12 cellular contexts compared by ENCODE assay signal in the genomic region with DNA sequence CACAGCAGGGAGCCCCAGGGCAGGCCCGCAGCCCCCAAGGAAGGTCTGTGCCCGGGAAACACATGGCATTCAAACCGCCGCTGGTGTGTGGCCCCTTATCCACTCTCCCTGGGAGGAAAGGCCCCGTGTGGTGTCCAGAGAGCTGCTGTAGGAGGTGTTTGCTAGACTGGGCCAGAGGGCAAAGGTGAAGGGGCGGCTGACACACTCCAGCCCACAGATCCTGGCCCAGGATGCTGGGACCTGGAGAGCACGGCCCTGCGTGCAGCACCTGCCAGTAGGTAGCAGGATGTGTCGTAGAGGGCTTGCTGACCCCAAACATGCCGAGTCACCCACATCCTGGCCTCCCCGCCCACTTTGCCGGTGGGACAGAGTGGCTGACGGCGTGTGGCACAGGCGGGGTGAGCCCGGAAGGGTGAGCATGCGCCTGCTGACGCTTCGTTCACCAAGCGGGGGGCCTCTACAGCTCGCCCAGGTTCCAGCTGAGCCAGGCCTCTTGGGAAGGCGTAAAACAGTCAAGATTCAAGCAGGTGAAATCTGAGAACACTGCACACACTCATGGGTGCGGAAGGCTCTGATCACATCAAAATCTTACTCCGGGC. TPM values are rescaled to one million over a fixed set of nuclear protein-coding genes. Genes with fewer than 3 reads are reported as not detected.
DNase-seq lines count a peak whose midpoint lies in the region; ATAC-seq and TF ChIP-seq lines count a peak whose summit lies in the region.
"Had no signal": no experiment of that assay in that cellular context is flagged by ENCODE, and none has a peak within 500 bp of the region (broad histone marks: within the 10 kb centered on the region; RNA-seq: fewer than 3 reads in every experiment).

No MANE protein-coding gene starts in this region.

- no peaks in the 10 kb centered on the region for H3K9me3 Mint-ChIP-seq in H9
- H3K9me3 Mint-ChIP-seq: T-helper 2 cell treated with Interferon-gamma antibody and Interleukin-4, amounts not matched to agents 5 μg/mL and 100 μg/mL, for 36 hours had no signal

- peak overlapping the region; percentile 31; the same call in 1 of the 2 replicates for H3K14ac ChIP-seq in H9 (ENCODE audit: insufficient read depth, low read length)

- H3K36me3 ChIP-seq in adipocyte (ENCODE audit: control insufficient read depth, insufficient read depth, low read length, severe bottlenecking): peaks cover 8% of the 10 kb centered on the region
- no peaks in the 10 kb centered on the region for H3K36me3 ChIP-seq in iPS-20b (ENCODE audit: insufficient read depth, low read depth, low read length)
- peaks cover 0 to 4% (median 0%) of the 10 kb centered on the region in 3 donors for H3K36me3 ChIP-seq in skeletal muscle tissue (ENCODE audit: control insufficient read depth in 3 of 3, insufficient read depth in 3 of 3, low read length in 3 of 3)
- H3K36me3 ChIP-seq in mesendoderm (ENCODE audit: control insufficient read depth, insufficient read depth, low read length): no peaks in the 10 kb centered on the region

- H3K4me3 ChIP-seq in adipocyte (ENCODE audit: low read length) (peak overlapping the region; percentile 19), iPS-20b (ENCODE audit: low read length) (no peak overlapping the region), skeletal muscle tissue (ENCODE audit: low read length in 3 of 3) (no peak overlapping the region), mesendoderm (ENCODE audit: low read length) (no peak overlapping the region)

- H3K4me1 Mint-ChIP-seq in H9: peaks cover 52 to 63% of the 10 kb centered on the region in 2 experiments

- no CpG with 5 or more reads among the region's 24 CpGs for WGBS in H9 (ENCODE audit: extremely low coverage, insufficient read length, low lambda C conversion rate)
- no CpG with 5 or more reads among the region's 24 CpGs for WGBS in mesendoderm (ENCODE audit: extremely low coverage, insufficient coverage, low lambda C conversion rate)

- H3K23ac ChIP-seq in H9 (ENCODE audit: insufficient read length, low read depth, low read length) (no peak overlapping the region), mesendoderm (ENCODE audit: low read length) (no peak overlapping the region)

- H4K20me1 ChIP-seq in H9 (ENCODE audit: control insufficient read depth, insufficient read depth, insufficient read length): no peaks in the 10 kb centered on the region

- H3K4me3 Mint-ChIP-seq in H9: no peak overlapping the region
- H3K4me3 Mint-ChIP-seq: T-helper 2 cell treated with Interferon-gamma antibody and Interleukin-4, amounts not matched to agents 5 μg/mL and 100 μg/mL, for 36 hours had no signal

- H2BK15ac ChIP-seq in H9 (ENCODE audit: low read depth, low read length) (no peak overlapping the region), mesendoderm (replicated peaks; ENCODE audit: low read depth) (no peak overlapping the region)

- ATAC-seq in HG02852 (IDR thresholded peaks at IDR 0.05; ENCODE audit: unreplicated experiment): no peak

- H3K27me3 Mint-ChIP-seq in H9 (ENCODE audit: low read depth): peaks cover 2% of the 10 kb centered on the region; the same call in 1 of the 2 replicates

- DNase-seq in H9: no peak
- DNase-seq in adipocyte (ENCODE audit: low read depth): no peak
- DNase-seq in mesendoderm: no peak
- no peak for DNase-seq in germinal center (ENCODE audit: low spot score)
- DNase-seq in hepatic stellate cell (ENCODE audit: low spot score): no peak
- DNase-seq: activated effector memory CD4-positive, alpha-beta T cell treated with Interleukin-2 at 50 U/mL for 16 hours; Calu3; NCI-H510A had no signal

- no peaks in the 10 kb centered on the region for H3K79me2 ChIP-seq in H9 (ENCODE audit: insufficient read depth, low read length)
- no peaks in the 10 kb centered on the region for H3K79me2 ChIP-seq in mesendoderm (ENCODE audit: control insufficient read depth, insufficient read depth, low read length)

- H3K4me2 ChIP-seq in H9 (ENCODE audit: insufficient read depth, insufficient read length, low read length): no peak overlapping the region
- no peak overlapping the region for H3K4me2 ChIP-seq in mesendoderm (ENCODE audit: low read length)

- H3K9ac ChIP-seq in H9 (ENCODE audit: extremely low read depth, insufficient read length, low read length) (no peak overlapping the region), adipocyte (ENCODE audit: low read length) (peak overlapping the region; percentile 73), iPS-20b (ENCODE audit: low read depth, low read length) (0 out of 2 replicates have a peak overlapping the region, but pooled peaks have one; percentile 20), skeletal muscle tissue (ENCODE audit: low read depth in 1 of 3, low read length in 3 of 3) (peak overlapping the region in 2 of 3 donors; percentile 20 to 45), mesendoderm (ENCODE audit: low read length) (no peak overlapping the region)

- no peak overlapping the region for H2BK20ac ChIP-seq in H9 (ENCODE audit: low read depth, low read length, poor library complexity, severe bottlenecking)

- H4K8ac ChIP-seq in H9 (replicated peaks; ENCODE audit: insufficient read length, low read depth, low read length) (no peak overlapping the region), mesendoderm (ENCODE audit: low read depth, low read length) (no peak overlapping the region)

- H3K9me3 ChIP-seq in H9 (ENCODE audit: control insufficient read depth, low read depth, low read length) (no peaks in the 10 kb centered on the region), adipocyte (ENCODE audit: control insufficient read depth, low read length) (no peaks in the 10 kb centered on the region), iPS-20b (ENCODE audit: insufficient read depth, low read depth, low read length) (no peaks in the 10 kb centered on the region), skeletal muscle tissue (ENCODE audit: control insufficient read depth in 3 of 3, low read length in 3 of 3) (no peaks in the 10 kb centered on the region)

- H3K4ac ChIP-seq in H9 (ENCODE audit: low read depth, low read length) (no peak overlapping the region), mesendoderm (ENCODE audit: low read depth, low read length) (no peak overlapping the region)

- H2AFZ ChIP-seq in H9 (ENCODE audit: low read length): no peak overlapping the region

- TF ChIP-seq CTCF in H9 (conservative IDR thresholded peaks at IDR 0.05): no peak

- H3K27ac Mint-ChIP-seq in H9: no peak overlapping the region
- H3K27ac Mint-ChIP-seq: T-helper 2 cell treated with Interferon-gamma antibody and Interleukin-4, amounts not matched to agents 5 μg/mL and 100 μg/mL, for 36 hours had no signal

- H4K91ac ChIP-seq in H9 (ENCODE audit: insufficient read length, low read depth, low read length): no peak overlapping the region

- H3K23me2 ChIP-seq in H9 (ENCODE audit: insufficient read length, low read depth, low read length, poor library complexity, severe bottlenecking): no peaks in the 10 kb centered on the region

- no peak overlapping the region for H3K27ac ChIP-seq in H9 (ENCODE audit: insufficient read length, low read depth, low read length)
- H3K27ac ChIP-seq in iPS-20b (ENCODE audit: low read length): no peak overlapping the region
- peak overlapping the region; percentile 54 for H3K27ac ChIP-seq in skeletal muscle tissue (ENCODE audit: low read depth, low read length)
- H3K27ac ChIP-seq in mesendoderm (ENCODE audit: low read depth, low read length): no peak overlapping the region

- H2BK120ac ChIP-seq in H9 (ENCODE audit: low read depth, low read length, poor library complexity, severe bottlenecking) (no peak overlapping the region), mesendoderm (ENCODE audit: low read depth, low read length) (no peak overlapping the region)

- H3K4me1 ChIP-seq in H9 (ENCODE audit: insufficient read depth, low read length) (no peaks in the 10 kb centered on the region; the same call in 1 of the 2 replicates), adipocyte (ENCODE audit: control insufficient read depth, insufficient read depth, low read length) (peaks cover 49% of the 10 kb centered on the region), iPS-20b (ENCODE audit: insufficient read depth, low read length) (peaks cover 27% of the 10 kb centered on the region), skeletal muscle tissue (ENCODE audit: control insufficient read depth in 3 of 3, insufficient read depth in 3 of 3, low read length in 3 of 3) (peaks cover 46 to 74% (median 66%) of the 10 kb centered on the region in 3 donors), mesendoderm (ENCODE audit: control insufficient read depth, low read depth, low read length) (no peaks in the 10 kb centered on the region)

- H2BK12ac ChIP-seq in H9 (ENCODE audit: insufficient read length, low read depth, low read length): no peak overlapping the region

- H3T11ph ChIP-seq in H9 (ENCODE audit: low read length): no peak overlapping the region

- no peak overlapping the region for H2AK5ac ChIP-seq in H9 (ENCODE audit: insufficient read length, low read length)
- H2AK5ac ChIP-seq in mesendoderm (ENCODE audit: low read length): no peak overlapping the region

- peak overlapping the region; percentile 16 for H3K18ac ChIP-seq in H9 (ENCODE audit: insufficient read length, low read depth, low read length)
- no peak overlapping the region for H3K18ac ChIP-seq in mesendoderm (ENCODE audit: low read length)

- H3K56ac ChIP-seq in H9 (ENCODE audit: insufficient read length, low read depth, low read length) (no peak overlapping the region), mesendoderm (ENCODE audit: low read length) (no peak overlapping the region)

- no peaks in the 10 kb centered on the region for H3K27me3 ChIP-seq in H9 (ENCODE audit: insufficient read depth, low read length)
- H3K27me3 ChIP-seq in adipocyte (replicated peaks; ENCODE audit: control insufficient read depth, insufficient read depth, low read length): no peaks in the 10 kb centered on the region
- H3K27me3 ChIP-seq in iPS-20b (ENCODE audit: insufficient read depth, low read length): no peaks in the 10 kb centered on the region
- no peaks in the 10 kb centered on the region for H3K27me3 ChIP-seq in skeletal muscle tissue (ENCODE audit: control insufficient read depth in 3 of 3, insufficient read depth in 3 of 3, low read length in 3 of 3)
- no peaks in the 10 kb centered on the region for H3K27me3 ChIP-seq in mesendoderm (ENCODE audit: insufficient read depth, low read length, poor library complexity)

- H3K36me3 Mint-ChIP-seq in H9 (ENCODE audit: insufficient read depth in 1 of 3, low read depth in 3 of 3): peaks cover 2 to 4% (median 2%) of the 10 kb centered on the region in 3 experiments; a peak in 4 of 7 replicates

- H3K79me1 ChIP-seq in H9 (ENCODE audit: insufficient read depth, low read depth, low read length, poor library complexity, severe bottlenecking) (no peaks in the 10 kb centered on the region), mesendoderm (ENCODE audit: low read length) (peaks cover 2% of the 10 kb centered on the region)

- H4K5ac ChIP-seq in H9 (ENCODE audit: insufficient read length, low read depth, low read length) (no peak overlapping the region), mesendoderm (ENCODE audit: low read length) (no peak overlapping the region)

- H2BK5ac ChIP-seq in H9 (ENCODE audit: insufficient read length, low read length): no peak overlapping the region
- no peak overlapping the region for H2BK5ac ChIP-seq in mesendoderm (ENCODE audit: low read length)

RNA-seq across cellular contexts. Expression of gene OSBPL5, which starts 11.0 kb away (rescaled TPM):
- total RNA-seq in H9 (2021) (11.1 and 16.1 TPM in 2 replicates), skeletal muscle tissue (19.3 TPM)
- polyA plus RNA-seq in mesendoderm (2013, experiment 1 of 2): 1.7 TPM
- 1.4 TPM for polyA plus RNA-seq in mesendoderm (2013, experiment 2 of 2)

Comparison
In these comparisons a context has a peak if more than half of its experiments do, and no peak if none do; other contexts are left out.
1. H3K9ac ChIP-seq: peak in adipocyte (single experiment), iPS-20b (single experiment) and skeletal muscle tissue (2 of 3); none in H9 (single experiment) and mesendoderm (single experiment).